18 cellular contexts compared by ENCODE assay signal in genomic region chr18:47992903-47993302, GRCh38.
DNase-seq lines count a peak whose midpoint lies in the region; ATAC-seq, FAIRE-seq and TF ChIP-seq lines count a peak whose summit lies in the region.
"Had no signal": no experiment of that assay in that cellular context is flagged by ENCODE, and none has a peak within 500 bp of the region (broad histone marks: within the 10 kb centered on the region; RNA-seq: fewer than 3 reads in every experiment).

No MANE protein-coding gene starts in this region.

- no peak for FAIRE-seq in kidney (lab: Jason Lieb, UNC)
- FAIRE-seq: GM12878, HTR-8/SVneo, K562 had no signal

- TF ChIP-seq CTCF in heart left ventricle (IDR thresholded peaks at IDR 0.05) (no peak), kidney (IDR thresholded peaks at IDR 0.05; ENCODE audit: borderline replicate concordance, extremely low read depth, insufficient read depth) (no peak)

- H3K14ac ChIP-seq in neuronal stem cell (ENCODE audit: low read length), result peak overlapping the region; percentile 25

- H3K9ac ChIP-seq in Karpas-422 (ENCODE audit: low read length) (peak overlapping the region; percentile 83), neuronal stem cell (ENCODE audit: low read depth, low read length, poor library complexity) (no peak overlapping the region), kidney (ENCODE audit: low read length in 2 of 2) (no peak overlapping the region)

- H3K4me1 ChIP-seq in heart left ventricle, result peaks cover 0 to 9% (median 0%) of the 10 kb centered on the region in 12 donors
- H3K4me1 ChIP-seq in Karpas-422 (ENCODE audit: low read length), result peaks cover 92% of the 10 kb centered on the region
- H3K4me1 ChIP-seq in neuronal stem cell (ENCODE audit: control insufficient read depth in 2 of 2, insufficient read depth in 1 of 2, low read depth in 1 of 2, low read length in 2 of 2), result peaks cover 6 to 25% of the 10 kb centered on the region in 2 donors
- H3K4me1 ChIP-seq in kidney (ENCODE audit: control insufficient read depth in 1 of 2, insufficient read depth in 1 of 2, low read depth in 1 of 2, low read length in 2 of 2), result no peaks in the 10 kb centered on the region

- intact Hi-C loops in heart left ventricle (cut with DNase I), result loop anchor here in 1 of 10 donors (10.0 kb wide), 1 partner anchor 148 kb away; no protein-coding TSS in a partner anchor
- intact Hi-C loops in left ventricle myocardium superior (cut with micrococcal nuclease), result no loop called here
- intact Hi-C loops in kidney (cut with DNase I), result no loop called here

- H2BK12ac ChIP-seq in neuronal stem cell (ENCODE audit: low read length), result peak overlapping the region; percentile 14

- H2AK5ac ChIP-seq in neuronal stem cell (ENCODE audit: low read depth, low read length), result peak overlapping the region; percentile 73

- H3K36me3 ChIP-seq in heart left ventricle (no peaks in the 10 kb centered on the region), Karpas-422 (ENCODE audit: insufficient read depth, low read length) (no peaks in the 10 kb centered on the region), neuronal stem cell (replicated peaks in 1 of 2; ENCODE audit: control insufficient read depth in 2 of 2, insufficient read depth in 2 of 2, low read length in 2 of 2) (no peaks in the 10 kb centered on the region), kidney (ENCODE audit: control insufficient read depth in 1 of 2, insufficient read depth in 2 of 2, low read length in 2 of 2) (no peaks in the 10 kb centered on the region)
- H3K36me3 ChIP-seq: BE2C, HAP-1 had no signal

- no peaks in the 10 kb centered on the region for H3K9me2 ChIP-seq in Karpas-422 (replicated peaks; ENCODE audit: insufficient read depth, low read length)

- H2BK5ac ChIP-seq in neuronal stem cell (ENCODE audit: low read length), result peak overlapping the region; percentile 17

- H2AFZ ChIP-seq in Karpas-422 (ENCODE audit: low read length) (no peak overlapping the region), neuronal stem cell (ENCODE audit: low read length) (no peak overlapping the region)

- WGBS in heart left ventricle, 4 donors, result 24 to 68% (median 46%) methylated on average over 3 of the region's 3 CpGs
- WGBS in neuronal stem cell (ENCODE audit: extremely low coverage in 2 of 2, insufficient read length in 2 of 2, insufficient replicate concordance in 1 of 2), 2 donors, result no CpG with 5 or more reads among the region's 3 CpGs

- H3K23ac ChIP-seq in neuronal stem cell (ENCODE audit: low read depth, low read length, poor library complexity), result peak overlapping the region; percentile 13

- no peak for DNase-seq in heart left ventricle
- DNase-seq in left ventricle myocardium superior, result no peak
- DNase-seq in Ammon's horn (ENCODE audit: low spot score), result peak; percentile 44
- peak; percentile 69 for DNase-seq in Karpas-422
- DNase-seq in neuronal stem cell (ENCODE audit: low spot score), result no peak
- no peak for DNase-seq in kidney
- no peak for DNase-seq in inferior parietal cortex (ENCODE audit: extremely low spot score)
- DNase-seq: 8988T; BE2C; CD4-positive, alpha-beta memory T cell; DMS53; DND-41; EL; IMR-90 had no signal

- no peak overlapping the region for H2BK120ac ChIP-seq in neuronal stem cell (ENCODE audit: low read depth, low read length)

- H4K20me1 ChIP-seq in Karpas-422 (ENCODE audit: insufficient read depth, low read depth, low read length), result no peaks in the 10 kb centered on the region

- no peak overlapping the region for H4K91ac ChIP-seq in neuronal stem cell (ENCODE audit: low read depth, low read length, poor library complexity)

- ATAC-seq in heart left ventricle (peak in 3 of 4 donors; percentile 51 to 55 (median 52)), left ventricle myocardium superior (no peak)
- ATAC-seq: GM12878, K562 had no signal

- peaks cover 0 to 8% (median 4%) of the 10 kb centered on the region in 12 donors for H3K9me3 ChIP-seq in heart left ventricle
- no peaks in the 10 kb centered on the region; the same call in 1 of the 2 replicates for H3K9me3 ChIP-seq in Karpas-422 (ENCODE audit: low read length)
- H3K9me3 ChIP-seq in neuronal stem cell (replicated peaks in 1 of 2; ENCODE audit: control insufficient read depth in 2 of 2, insufficient read depth in 1 of 2, low read depth in 1 of 2, low read length in 2 of 2), result peaks cover 5 to 10% of the 10 kb centered on the region in 2 donors
- no peaks in the 10 kb centered on the region for H3K9me3 ChIP-seq in kidney (ENCODE audit: control insufficient read depth in 1 of 2, low read length in 2 of 2)
- H3K9me3 ChIP-seq: BE2C, HAP-1 had no signal

- no peaks in the 10 kb centered on the region for H3K79me2 ChIP-seq in Karpas-422 (ENCODE audit: low read length)

- no peak overlapping the region for H3K27ac ChIP-seq in heart left ventricle
- H3K27ac ChIP-seq in Karpas-422 (ENCODE audit: low read length), result peak overlapping the region; percentile 99
- peak overlapping the region; percentile 10 for H3K27ac ChIP-seq in neuronal stem cell (replicated peaks; ENCODE audit: low read length)
- H3K27ac ChIP-seq in kidney (ENCODE audit: low read depth in 2 of 2, low read length in 2 of 2), result no peak overlapping the region

- H3K79me1 ChIP-seq in neuronal stem cell (ENCODE audit: low read depth, low read length), result no peaks in the 10 kb centered on the region

- peak overlapping the region; percentile 79 for H3K18ac ChIP-seq in neuronal stem cell (ENCODE audit: low read length)

- H3K4me2 ChIP-seq in Karpas-422 (ENCODE audit: low read depth, low read length, poor library complexity, severe bottlenecking) (peak overlapping the region; percentile 67), neuronal stem cell (ENCODE audit: insufficient read depth, low read length, poor library complexity, severe bottlenecking) (no peak overlapping the region)

- H3K27me3 ChIP-seq in heart left ventricle (no peaks in the 10 kb centered on the region), Karpas-422 (ENCODE audit: low read length) (no peaks in the 10 kb centered on the region), neuronal stem cell (ENCODE audit: control insufficient read depth in 3 of 3, insufficient read depth in 3 of 3, low read depth in 1 of 3, low read length in 3 of 3) (peaks cover 0 to 22% (median 0%) of the 10 kb centered on the region in 3 experiments)
- H3K27me3 ChIP-seq: BE2C had no signal

- peak overlapping the region; percentile 33 for H4K8ac ChIP-seq in neuronal stem cell (ENCODE audit: low read depth, low read length)

- H2BK15ac ChIP-seq in neuronal stem cell (ENCODE audit: low read length), result peak overlapping the region; percentile 16

- TF ChIP-seq POLR2A in heart left ventricle (IDR thresholded peaks at IDR 0.05), result no peak

- H3K4ac ChIP-seq in neuronal stem cell (ENCODE audit: low read length), result no peak overlapping the region

- H3K4me3 ChIP-seq in heart left ventricle (no peak overlapping the region), Karpas-422 (ENCODE audit: low read length) (peak overlapping the region; percentile 59), neuronal stem cell (ENCODE audit: low read length in 2 of 2) (no peak overlapping the region), kidney (ENCODE audit: low read length in 2 of 2) (no peak overlapping the region)
- H3K4me3 ChIP-seq: GM12878, HAP-1, K562 had no signal

Comparison
In these comparisons a context has a peak if more than half of its experiments do, and no peak if none do; other contexts are left out.
1. DNase-seq: peak in Ammon's horn (single experiment) and Karpas-422 (single experiment); none in heart left ventricle (0 of 5), left ventricle myocardium superior (single experiment), neuronal stem cell (single experiment), kidney (single experiment) and inferior parietal cortex (single experiment).
2. H3K27ac ChIP-seq: peak in Karpas-422 (single experiment) and neuronal stem cell (single experiment); none in heart left ventricle (0 of 12) and kidney (0 of 2).